In genomic region chr5:19753579-19753978, GRCh38 we compare ENCODE assay signal across 9 cellular contexts.
"Had no signal": no experiment of that assay in that cellular context is flagged by ENCODE, and none has a peak within 500 bp of the region (broad histone marks: within the 10 kb centered on the region; RNA-seq: fewer than 3 reads in every experiment).

No MANE protein-coding gene starts in this region.

- H3K27ac Mint-ChIP-seq: GM23338, H9, HFFc6 had no signal

- H3K9me3 ChIP-seq: HAP-1 had no signal

- ATAC-seq: GM23338, HCT116 had no signal

- H3K4me1 ChIP-seq: HAP-1 had no signal

- DNase-seq: GM23248, GOT3, H7, H9, HCEC 1CT, HFFc6 had no signal

- H3K4me3 Mint-ChIP-seq: GM23338, H9, HFFc6 had no signal

- H3K27ac ChIP-seq: GM23248 had no signal

- H3K36me3 ChIP-seq: HAP-1 had no signal

- H3K4me3 ChIP-seq: GM23248, GM23338, HAP-1 had no signal
